20 cellular contexts compared by ENCODE assay signal in genomic region chr14:104747876-104748275, GRCh38. TPM values are rescaled to one million over a fixed set of nuclear protein-coding genes. Genes with fewer than 3 reads are reported as not detected.
DNase-seq lines count a peak whose midpoint lies in the region; ATAC-seq, FAIRE-seq and TF ChIP-seq lines count a peak whose summit lies in the region.
"Had no signal": no experiment of that assay in that cellular context is flagged by ENCODE, and none has a peak within 500 bp of the region (broad histone marks: within the 10 kb centered on the region; RNA-seq: fewer than 3 reads in every experiment).

No MANE protein-coding gene starts in this region.

- TF ChIP-seq POLR2A in prostate gland (IDR thresholded peaks at IDR 0.05) (no peak), vagina (IDR thresholded peaks at IDR 0.05) (no peak)

- H3K36me3 ChIP-seq in hepatocyte (replicated peaks; ENCODE audit: insufficient read depth, low read depth) (no peaks in the 10 kb centered on the region), prostate gland (no peaks in the 10 kb centered on the region), vagina (no peaks in the 10 kb centered on the region), Karpas-422 (ENCODE audit: insufficient read depth, low read length) (no peaks in the 10 kb centered on the region)
- H3K36me3 ChIP-seq: BLaER1 had no signal

- H3K4me3 ChIP-seq in hepatocyte (no peak overlapping the region), prostate gland (no peak overlapping the region), vagina (no peak overlapping the region), Karpas-422 (ENCODE audit: low read length) (no peak overlapping the region)
- H3K4me3 ChIP-seq: A549, BLaER1, mucosa of descending colon, SK-N-MC had no signal

- H3K79me2 ChIP-seq in hepatocyte (no peaks in the 10 kb centered on the region), Karpas-422 (ENCODE audit: low read length) (no peaks in the 10 kb centered on the region)

- H3K9me2 ChIP-seq in hepatocyte (replicated peaks; ENCODE audit: insufficient read depth) (no peaks in the 10 kb centered on the region), Karpas-422 (replicated peaks; ENCODE audit: insufficient read depth, low read length) (no peaks in the 10 kb centered on the region)

- H3K4me2 ChIP-seq in hepatocyte (no peak overlapping the region), Karpas-422 (ENCODE audit: low read depth, low read length, poor library complexity, severe bottlenecking) (no peak overlapping the region)
- H3K4me2 ChIP-seq: A549 had no signal

- TF ChIP-seq CTCF in hepatocyte (IDR thresholded peaks at IDR 0.05; ENCODE audit: poor library complexity) (no peak), prostate gland (IDR thresholded peaks at IDR 0.05) (no peak), vagina (IDR thresholded peaks at IDR 0.05) (no peak)

- DNase-seq in left ventricle myocardium superior (peak; percentile 10), cardiac septum (ENCODE audit: low spot score) (no peak), hepatocyte (ENCODE audit: low spot score) (no peak), prostate gland (ENCODE audit: low spot score) (no peak), vagina (ENCODE audit: extremely low spot score in 2 of 2) (no peak), frontal cortex (ENCODE audit: low spot score in 2 of 2) (no peak), Karpas-422 (no peak)
- DNase-seq: activated gamma-delta T cell, amniotic stem cell, cerebellar nuclear complex, KBM-7, left colon, small intestine, T1000 had no signal

- H3K9ac ChIP-seq in Karpas-422 (ENCODE audit: low read length), result no peak overlapping the region

- H3K27ac ChIP-seq in hepatocyte, result peak overlapping the region; percentile 77
- H3K27ac ChIP-seq in prostate gland, result peak overlapping the region; percentile 79 to 88
- H3K27ac ChIP-seq in vagina, result peak overlapping the region; percentile 78
- H3K27ac ChIP-seq in Karpas-422 (ENCODE audit: low read length), result no peak overlapping the region
- H3K27ac ChIP-seq: A549, BLaER1, SK-N-MC had no signal

- H2AFZ ChIP-seq in hepatocyte (no peak overlapping the region), Karpas-422 (ENCODE audit: low read length) (no peak overlapping the region)

- WGBS in hepatocyte (ENCODE audit: low lambda C conversion rate, missing lambda C conversion rate), result 65% methylated on average over 9 of the region's 9 CpGs
- 50% methylated on average over 8 of the region's 9 CpGs for WGBS in prostate gland

- ATAC-seq in left ventricle myocardium superior (no peak), GM21576 (IDR thresholded peaks at IDR 0.05; ENCODE audit: unreplicated experiment) (no peak)
- ATAC-seq: A549 had no signal

- intact Hi-C loops in left ventricle myocardium superior (cut with micrococcal nuclease), result no loop called here
- intact Hi-C loops in cardiac septum (cut with DNase I), result no loop called here
- intact Hi-C loops in prostate gland (cut with DNase I), result no loop called here
- intact Hi-C loops in vagina (cut with DNase I), result no loop called here

- H3K27me3 ChIP-seq in hepatocyte (no peaks in the 10 kb centered on the region), prostate gland (replicated peaks; ENCODE audit: insufficient read depth) (no peaks in the 10 kb centered on the region), vagina (no peaks in the 10 kb centered on the region), Karpas-422 (ENCODE audit: low read length) (no peaks in the 10 kb centered on the region)
- H3K27me3 ChIP-seq: BLaER1 had no signal

- H3K4me1 ChIP-seq in hepatocyte (ENCODE audit: insufficient read depth) (peaks cover 28% of the 10 kb centered on the region), prostate gland (replicated peaks) (peaks cover 24% of the 10 kb centered on the region), vagina (peaks cover 45% of the 10 kb centered on the region), Karpas-422 (ENCODE audit: low read length) (peaks cover 5% of the 10 kb centered on the region)

- H4K20me1 ChIP-seq in hepatocyte (ENCODE audit: insufficient read depth, poor library complexity, severe bottlenecking) (no peaks in the 10 kb centered on the region), Karpas-422 (ENCODE audit: insufficient read depth, low read depth, low read length) (no peaks in the 10 kb centered on the region)
- H4K20me1 ChIP-seq: BLaER1 had no signal

- FAIRE-seq in frontal cortex (lab: Jason Lieb, UNC), result no peak
- FAIRE-seq: A549, GM12892, small intestine had no signal

- no peaks in the 10 kb centered on the region for H3K9me3 ChIP-seq in hepatocyte (ENCODE audit: low read depth)
- H3K9me3 ChIP-seq in prostate gland, result no peaks in the 10 kb centered on the region
- H3K9me3 ChIP-seq in vagina, result no peaks in the 10 kb centered on the region
- H3K9me3 ChIP-seq in Karpas-422 (ENCODE audit: low read length), result no peaks in the 10 kb centered on the region
- H3K9me3 ChIP-seq: A549, mucosa of descending colon had no signal

RNA-seq across cellular contexts. Expression of gene SIVA1, which starts 5.1 kb away (rescaled TPM):
- total RNA-seq in left ventricle myocardium superior, result 65.1 TPM
- 50.9 TPM for total RNA-seq in cardiac septum
- 163 and 218 TPM in 2 replicates for total RNA-seq in hepatocyte
- 140 and 149 TPM in 2 replicates for polyA plus RNA-seq in hepatocyte
- 100 to 1,000 TPM; 249 to 514 TPM for total RNA-seq in prostate gland
- 284 TPM for total RNA-seq in vagina
- 20.4 TPM for total RNA-seq in frontal cortex
- 68.1 and 212 TPM in 2 replicates for total RNA-seq in Karpas-422 (2014; rRNA removed; shearing (Covaris generic); ENCODE audit: low replicate concordance)

RNA-seq across cellular contexts. Expression of gene ADSS1, which starts 23.8 kb away (rescaled TPM):
- total RNA-seq in left ventricle myocardium superior (226 TPM), cardiac septum (114 TPM), hepatocyte (3.1 and 3.8 TPM in 2 replicates), prostate gland (10 to 100 TPM; 18.3 to 44.4 TPM), vagina (10.3 TPM), frontal cortex (1.6 TPM)
- polyA plus RNA-seq in hepatocyte, result 5.1 and 7.6 TPM in 2 replicates
- 2.8 and 5.3 TPM in 2 replicates for total RNA-seq in Karpas-422 (2014; rRNA removed; shearing (Covaris generic); ENCODE audit: low replicate concordance)

RNA-seq across cellular contexts. Expression of gene AKT1, which starts 47.7 kb away (rescaled TPM):
- total RNA-seq in left ventricle myocardium superior (142 TPM), cardiac septum (172 TPM), hepatocyte (120 and 124 TPM in 2 replicates), prostate gland (100 to 1,000 TPM; 154 to 200 TPM), vagina (92.8 TPM), frontal cortex (130 TPM)
- polyA plus RNA-seq in hepatocyte, result 155 and 159 TPM in 2 replicates
- 70.4 and 127 TPM in 2 replicates for total RNA-seq in Karpas-422 (2014; rRNA removed; shearing (Covaris generic); ENCODE audit: low replicate concordance)

RNA-seq across cellular contexts. Expression of gene ZBTB42, which starts 53.0 kb away (rescaled TPM):
- 5.3 TPM for total RNA-seq in left ventricle myocardium superior
- total RNA-seq in cardiac septum, result 8.6 TPM
- total RNA-seq in hepatocyte, result 8.6 and 13.0 TPM in 2 replicates
- polyA plus RNA-seq in hepatocyte, result 3.6 TPM in 2 replicates
- 10 to 100 TPM; 28.4 to 40.9 TPM for total RNA-seq in prostate gland
- total RNA-seq in vagina, result 7.6 TPM
- total RNA-seq in frontal cortex, result 0.41 TPM
- 0.45 and 2.6 TPM in 2 replicates for total RNA-seq in Karpas-422 (2014; rRNA removed; shearing (Covaris generic); ENCODE audit: low replicate concordance)

RNA-seq across cellular contexts. Expression of gene INF2, which starts 58.5 kb away (rescaled TPM):
- total RNA-seq in left ventricle myocardium superior (30.4 TPM), cardiac septum (41.2 TPM), hepatocyte (24.2 and 31.6 TPM in 2 replicates), prostate gland (100 to 1,000 TPM in 1 of 2 donors, 10 to 100 TPM in 1; 50.1 to 210 TPM), vagina (49.1 TPM), frontal cortex (5.3 TPM)
- polyA plus RNA-seq in hepatocyte, result 23.8 and 34.0 TPM in 2 replicates
- total RNA-seq in Karpas-422 (2014; rRNA removed; shearing (Covaris generic); ENCODE audit: low replicate concordance), result 2.3 and 4.4 TPM in 2 replicates
